In the genomic region with DNA sequence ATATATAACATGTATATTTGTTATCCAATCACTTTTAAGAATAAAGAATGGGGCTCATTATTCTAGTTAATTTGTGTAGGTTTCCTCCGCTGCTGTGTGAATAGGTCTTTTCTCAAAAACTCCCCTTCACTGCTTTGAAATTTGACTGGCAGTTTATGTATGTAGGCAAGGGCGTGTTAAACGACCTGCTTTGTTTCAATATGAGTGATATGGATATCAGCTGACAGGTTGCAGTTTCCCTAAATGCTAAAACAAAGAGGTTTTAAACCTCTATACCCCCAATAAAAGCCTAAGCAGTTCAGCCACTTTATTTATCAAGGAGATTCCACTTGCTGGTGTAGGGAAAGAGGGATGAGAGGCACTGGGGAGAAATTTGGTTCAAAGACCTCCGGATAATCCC, we compare ENCODE assay signal across 19 cellular contexts.
DNase-seq lines count a peak whose midpoint lies in the region; ATAC-seq and TF ChIP-seq lines count a peak whose summit lies in the region.
"Had no signal": no experiment of that assay in that cellular context is flagged by ENCODE, and none has a peak within 500 bp of the region (broad histone marks: within the 10 kb centered on the region; RNA-seq: fewer than 3 reads in every experiment).

No MANE protein-coding gene starts in this region.

- in situ Hi-C loops in SK-MEL-5 (cut with HindIII; ENCODE audit: low pct_unique_long_range_greater_than_20kb, low sequenced_read_pairs), result no loop called here

- intact Hi-C loops in cardiac septum (cut with DNase I) (no loop called here), uterus (cut with DNase I; ENCODE audit: low total_unique reads) (no loop called here)

- H3K4me3 ChIP-seq in uterus, result no peak overlapping the region
- H3K4me3 ChIP-seq: coronary artery, psoas muscle, SJSA1 had no signal

- no peaks in the 10 kb centered on the region for H3K36me3 ChIP-seq in uterus
- H3K36me3 ChIP-seq: SJSA1 had no signal

- no peaks in the 10 kb centered on the region for H3K4me1 ChIP-seq in uterus
- H3K4me1 ChIP-seq: psoas muscle had no signal

- H3K9me3 ChIP-seq in uterus, result peaks cover 0 to 2% of the 10 kb centered on the region in 2 donors
- H3K9me3 ChIP-seq: psoas muscle, SJSA1 had no signal

- no peak overlapping the region for H3K27ac ChIP-seq in uterus
- H3K27ac ChIP-seq: coronary artery, epithelial cell of prostate, psoas muscle, SJSA1 had no signal

- TF ChIP-seq CTCF in uterus (IDR thresholded peaks at IDR 0.05), result no peak

- TF ChIP-seq POLR2A in uterus (IDR thresholded peaks at IDR 0.05), result no peak

- peak; percentile 37 for DNase-seq in SK-MEL-5 (ENCODE audit: low read depth, low spot score)
- DNase-seq in cardiac septum (ENCODE audit: low spot score), result no peak
- no peak for DNase-seq in dedifferentiated amniotic fluid mesenchymal stem cell (ENCODE audit: extremely low spot score)
- no peak for DNase-seq in uterus
- DNase-seq: activated CD8-positive, alpha-beta memory T cell treated with anti-CD3 and anti-CD28 coated beads, Interleukin-2, amount 50 U/mL, for 48 hours; activated naive CD4-positive, alpha-beta T cell treated with anti-CD3 and anti-CD28 coated beads, Interleukin-2, amount 10 ng/mL, durations not matched to agents 7 days and 5 days; AML-193; MM.1S; NCI-H1694 treated with DMSO at 0.1 percent for 48 hours; NCI-H510A; OCI-M1; psoas muscle; T1000 had no signal

- H3K27me3 ChIP-seq in uterus, result no peaks in the 10 kb centered on the region
- H3K27me3 ChIP-seq: SJSA1 had no signal

- peak; percentile 71 for ATAC-seq in GM18517 (IDR thresholded peaks at IDR 0.05; ENCODE audit: unreplicated experiment)
- peak; percentile 87 for ATAC-seq in GM21360 (IDR thresholded peaks at IDR 0.05; ENCODE audit: unreplicated experiment)
- peak; percentile 75 for ATAC-seq in HG02885 (IDR thresholded peaks at IDR 0.05; ENCODE audit: poor library complexity, unreplicated experiment)
- ATAC-seq: psoas muscle had no signal
